In genomic region chr18:48842259-48843061, GRCh38 we compare ENCODE assay signal across 9 cellular contexts.
DNase-seq lines count a peak whose midpoint lies in the region; ATAC-seq and TF ChIP-seq lines count a peak whose summit lies in the region.
"Had no signal": no experiment of that assay in that cellular context is flagged by ENCODE, and none has a peak within 500 bp of the region (broad histone marks: within the 10 kb centered on the region; RNA-seq: fewer than 3 reads in every experiment).

No MANE protein-coding gene starts in this region.

- H3K4me1 ChIP-seq in right atrium auricular region = peaks cover 0 to 69% of the 10 kb centered on the region in 2 donors

- H3K27me3 Mint-ChIP-seq in IgD-negative memory B cell = no peaks in the 10 kb centered on the region
- peaks cover 4% of the 10 kb centered on the region for H3K27me3 Mint-ChIP-seq in activated T-helper 1 cell treated with anti-CD3 and anti-CD28 coated beads, Interleukin-12 subunit alpha, Interleukin-12 subunit beta, Interleukin-2, Interleukin-4 antibody, amounts not matched to agents 30 ng/mL and 10 ng/mL and 1 ng/mL, durations not matched to agents 14 hours and 24 hours and 36 hours (ENCODE audit: insufficient read depth)

- no peaks in the 10 kb centered on the region for H3K36me3 ChIP-seq in right atrium auricular region

- DNase-seq in activated T-helper 1 cell treated with anti-CD3 and anti-CD28 coated beads, Interleukin-12 subunit alpha, Interleukin-12 subunit beta, Interleukin-2, Interleukin-4 antibody, amounts not matched to agents 30 ng/mL and 10 ng/mL and 1 ng/mL, durations not matched to agents 14 hours and 24 hours and 36 hours (ENCODE audit: low spot score) = peak; percentile 38
- DNase-seq in right atrium auricular region (ENCODE audit: low spot score) (no peak), NCI-H1930 (lab: John Stamatoyannopoulos, UW) (no peak), hepatic stellate cell (ENCODE audit: low spot score) (no peak)
- DNase-seq in stimulated activated CD8-positive, alpha-beta memory T cell treated with anti-CD3 and anti-CD28 coated beads, Interleukin-15, amount 100 ng/mL, for 1 hour (ENCODE audit: low read depth) = peak; percentile 30
- DNase-seq: stimulated activated CD4-positive, alpha-beta T cell treated with anti-CD3 and anti-CD28 coated beads, Interleukin-4, amount 100 ng/mL, for 1 hour had no signal

- intact Hi-C loops in activated T-helper 1 cell treated with anti-CD3 and anti-CD28 coated beads, Interleukin-12 subunit alpha, Interleukin-12 subunit beta, Interleukin-2, Interleukin-4 antibody, amounts not matched to agents 30 ng/mL and 10 ng/mL and 1 ng/mL, durations not matched to agents 14 hours and 24 hours and 36 hours (cut with micrococcal nuclease) = loop anchor here (1.0 to 2.0 kb wide), 3 partner anchors 8 to 41 kb away; no protein-coding TSS in a partner anchor

- H3K27ac Mint-ChIP-seq in IgD-negative memory B cell = peak overlapping the region in 2 of 3 donors; percentile 67 to 70
- peak overlapping the region; percentile 87 for H3K27ac Mint-ChIP-seq in activated T-helper 1 cell treated with anti-CD3 and anti-CD28 coated beads, Interleukin-12 subunit alpha, Interleukin-12 subunit beta, Interleukin-2, Interleukin-4 antibody, amounts not matched to agents 30 ng/mL and 10 ng/mL and 1 ng/mL, durations not matched to agents 14 hours and 24 hours and 36 hours

- H3K4me3 Mint-ChIP-seq in IgD-negative memory B cell = peak overlapping the region in 3 of 4 donors; percentile 30 to 83 (median 33)
- peak overlapping the region; percentile 39 for H3K4me3 Mint-ChIP-seq in activated T-helper 1 cell treated with anti-CD3 and anti-CD28 coated beads, Interleukin-12 subunit alpha, Interleukin-12 subunit beta, Interleukin-2, Interleukin-4 antibody, amounts not matched to agents 30 ng/mL and 10 ng/mL and 1 ng/mL, durations not matched to agents 14 hours and 24 hours and 36 hours

- H3K27ac ChIP-seq in right atrium auricular region = peak overlapping the region; percentile 58 to 61

- no peak for ATAC-seq in GM21529 (IDR thresholded peaks at IDR 0.05; ENCODE audit: unreplicated experiment)
- no peak for ATAC-seq in HG02981 (IDR thresholded peaks at IDR 0.05; ENCODE audit: unreplicated experiment)

- no peak overlapping the region for H3K4me3 ChIP-seq in right atrium auricular region

- peaks cover 12 to 23% (median 17%) of the 10 kb centered on the region in 3 donors for H3K4me1 Mint-ChIP-seq in IgD-negative memory B cell
- peaks cover 59% of the 10 kb centered on the region for H3K4me1 Mint-ChIP-seq in activated T-helper 1 cell treated with anti-CD3 and anti-CD28 coated beads, Interleukin-12 subunit alpha, Interleukin-12 subunit beta, Interleukin-2, Interleukin-4 antibody, amounts not matched to agents 30 ng/mL and 10 ng/mL and 1 ng/mL, durations not matched to agents 14 hours and 24 hours and 36 hours (ENCODE audit: low read depth)

- H3K9me3 Mint-ChIP-seq in IgD-negative memory B cell = peaks cover 0 to 3% (median 0%) of the 10 kb centered on the region in 3 donors
- peaks cover 3% of the 10 kb centered on the region for H3K9me3 Mint-ChIP-seq in activated T-helper 1 cell treated with anti-CD3 and anti-CD28 coated beads, Interleukin-12 subunit alpha, Interleukin-12 subunit beta, Interleukin-2, Interleukin-4 antibody, amounts not matched to agents 30 ng/mL and 10 ng/mL and 1 ng/mL, durations not matched to agents 14 hours and 24 hours and 36 hours

- H3K36me3 Mint-ChIP-seq in IgD-negative memory B cell = peaks cover 1% of the 10 kb centered on the region
- H3K36me3 Mint-ChIP-seq in activated T-helper 1 cell treated with anti-CD3 and anti-CD28 coated beads, Interleukin-12 subunit alpha, Interleukin-12 subunit beta, Interleukin-2, Interleukin-4 antibody, amounts not matched to agents 30 ng/mL and 10 ng/mL and 1 ng/mL, durations not matched to agents 14 hours and 24 hours and 36 hours (ENCODE audit: low read depth) = peaks cover 3% of the 10 kb centered on the region

- no peak for TF ChIP-seq CTCF in right atrium auricular region (IDR thresholded peaks at IDR 0.05)

- no peaks in the 10 kb centered on the region for H3K9me3 ChIP-seq in right atrium auricular region

- no peaks in the 10 kb centered on the region for H3K27me3 ChIP-seq in right atrium auricular region

Comparison
In these comparisons a context has a peak if more than half of its experiments do, and no peak if none do; other contexts are left out.
1. DNase-seq: peak in activated T-helper 1 cell treated with anti-CD3 and anti-CD28 coated beads, Interleukin-12 subunit alpha, Interleukin-12 subunit beta, Interleukin-2, Interleukin-4 antibody, amounts not matched to agents 30 ng/mL and 10 ng/mL and 1 ng/mL, durations not matched to agents 14 hours and 24 hours and 36 hours (single experiment) and stimulated activated CD8-positive, alpha-beta memory T cell treated with anti-CD3 and anti-CD28 coated beads, Interleukin-15, amount 100 ng/mL, for 1 hour (single experiment); none in right atrium auricular region (single experiment), NCI-H1930 (0 of 2) and hepatic stellate cell (single experiment).